ENCODE assay signal across 9 cellular contexts in the genomic region with DNA sequence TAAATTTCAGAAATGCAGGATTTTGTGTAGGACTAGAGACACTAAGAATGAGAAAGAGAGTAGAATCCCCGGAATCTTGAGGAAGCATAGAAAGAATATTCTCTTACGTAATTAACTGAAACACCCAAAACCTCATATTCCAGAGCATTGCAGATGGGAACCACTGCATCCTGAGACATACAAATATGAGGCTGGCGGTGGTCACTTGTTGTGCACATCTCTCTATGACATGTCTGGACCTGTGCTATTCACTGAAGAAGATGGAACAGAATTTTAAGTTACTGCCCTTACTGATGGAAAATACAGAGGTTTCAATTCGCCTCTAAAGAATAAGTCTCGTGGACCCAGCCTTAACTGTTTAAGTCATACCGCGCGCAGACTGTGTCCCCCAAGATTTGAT. TPM values are rescaled to one million over a fixed set of nuclear protein-coding genes. Genes with fewer than 3 reads are reported as not detected.
A peak's percentile ranks its signal among the peaks of the same experiment; 100 is the strongest.
DNase-seq lines count a peak whose midpoint lies in the region; ATAC-seq and TF ChIP-seq lines count a peak whose summit lies in the region.
"Had no signal": no experiment of that assay in that cellular context is flagged by ENCODE, and none has a peak within 500 bp of the region (broad histone marks: within the 10 kb centered on the region; RNA-seq: fewer than 3 reads in every experiment).

No MANE protein-coding gene starts in this region.

- intact Hi-C loops in activated CD4-positive, alpha-beta memory T cell treated with anti-CD3 and anti-CD28 coated beads for 36 hours (cut with micrococcal nuclease): loop anchor here (2.0 to 10.0 kb wide), 3 partner anchors 62 to 174 kb away; no protein-coding TSS in a partner anchor

- ATAC-seq in activated CD8-positive, alpha-beta memory T cell treated with anti-CD3 and anti-CD28 coated beads, Interleukin-2, amount 10 ng/mL, durations not matched to agents 7 days and 5 days: no peak
- ATAC-seq in thoracic aorta (ENCODE audit: insufficient number of reproducible peaks, low FRiP score, low read depth) (no peak), HG02981 (IDR thresholded peaks at IDR 0.05; ENCODE audit: unreplicated experiment) (no peak), GM18867 (IDR thresholded peaks at IDR 0.05; ENCODE audit: unreplicated experiment) (no peak), GM18502 (IDR thresholded peaks at IDR 0.05; ENCODE audit: poor library complexity, unreplicated experiment) (no peak)

- H3K36me3 ChIP-seq in iPS-20b (ENCODE audit: insufficient read depth, low read depth, low read length) (0 out of 2 replicates have a peak, but pooled peaks cover 6% of the 10 kb centered on the region), thoracic aorta (no peaks in the 10 kb centered on the region)

- H3K4me3 ChIP-seq in iPS-20b (ENCODE audit: low read length) (peak overlapping the region; percentile 68), thoracic aorta (peak overlapping the region; percentile 84)

- no peaks in the 10 kb centered on the region for H3K9me3 ChIP-seq in iPS-20b (ENCODE audit: insufficient read depth, low read depth, low read length)
- no peaks in the 10 kb centered on the region for H3K9me3 ChIP-seq in thoracic aorta

- H3K9me3 Mint-ChIP-seq in activated CD8-positive, alpha-beta memory T cell treated with anti-CD3 and anti-CD28 coated beads, Interleukin-2, amount 10 ng/mL, durations not matched to agents 7 days and 5 days (ENCODE audit: low read depth): no peaks in the 10 kb centered on the region
- H3K9me3 Mint-ChIP-seq in activated CD4-positive, alpha-beta memory T cell treated with anti-CD3 and anti-CD28 coated beads for 36 hours: no peaks in the 10 kb centered on the region

- POLR2A ChIA-PET in activated CD4-positive, alpha-beta memory T cell treated with anti-CD3 and anti-CD28 coated beads for 36 hours (lab: Charles Lee): interaction anchor here (1.0 to 2.5 kb wide), 8 partner anchors 8 to 175 kb away, joined by 3 to 40 read pairs (median 8); no protein-coding TSS in a partner anchor

- H3K27ac ChIP-seq in iPS-20b (ENCODE audit: low read length) (no peak overlapping the region), thoracic aorta (peak overlapping the region; percentile 77 to 81)

- H3K4me3 Mint-ChIP-seq in activated CD8-positive, alpha-beta memory T cell treated with anti-CD3 and anti-CD28 coated beads, Interleukin-2, amount 10 ng/mL, durations not matched to agents 7 days and 5 days: peak overlapping the region; percentile 99
- H3K4me3 Mint-ChIP-seq in activated CD4-positive, alpha-beta memory T cell treated with anti-CD3 and anti-CD28 coated beads for 36 hours: peak overlapping the region; percentile 99

- no peak for DNase-seq in activated CD8-positive, alpha-beta memory T cell treated with anti-CD3 and anti-CD28 coated beads, Interleukin-2, amount 10 ng/mL, durations not matched to agents 7 days and 5 days
- DNase-seq in activated CD8-positive, alpha-beta memory T cell treated with anti-CD3 and anti-CD28 coated beads for 24 hours: no peak
- no peak for DNase-seq in activated CD4-positive, alpha-beta memory T cell treated with anti-CD3 and anti-CD28 coated beads for 36 hours
- DNase-seq in thoracic aorta (ENCODE audit: low spot score): no peak
- DNase-seq: small intestine had no signal

- no peaks in the 10 kb centered on the region for H3K27me3 Mint-ChIP-seq in activated CD8-positive, alpha-beta memory T cell treated with anti-CD3 and anti-CD28 coated beads, Interleukin-2, amount 10 ng/mL, durations not matched to agents 7 days and 5 days
- H3K27me3 Mint-ChIP-seq in activated CD4-positive, alpha-beta memory T cell treated with anti-CD3 and anti-CD28 coated beads for 36 hours: no peaks in the 10 kb centered on the region

- peaks cover 23% of the 10 kb centered on the region for H3K36me3 Mint-ChIP-seq in activated CD8-positive, alpha-beta memory T cell treated with anti-CD3 and anti-CD28 coated beads, Interleukin-2, amount 10 ng/mL, durations not matched to agents 7 days and 5 days
- H3K36me3 Mint-ChIP-seq in activated CD4-positive, alpha-beta memory T cell treated with anti-CD3 and anti-CD28 coated beads for 36 hours: peaks cover 16% of the 10 kb centered on the region

- H3K4me1 ChIP-seq in iPS-20b (ENCODE audit: insufficient read depth, low read length) (no peaks in the 10 kb centered on the region), thoracic aorta (ENCODE audit: control insufficient read depth in 1 of 2, low read depth in 2 of 2) (peaks cover 6 to 16% of the 10 kb centered on the region in 2 donors)

- H3K27ac Mint-ChIP-seq in activated CD8-positive, alpha-beta memory T cell treated with anti-CD3 and anti-CD28 coated beads, Interleukin-2, amount 10 ng/mL, durations not matched to agents 7 days and 5 days: peak overlapping the region; percentile 98
- H3K27ac Mint-ChIP-seq in activated CD4-positive, alpha-beta memory T cell treated with anti-CD3 and anti-CD28 coated beads for 36 hours: peak overlapping the region; percentile 96

- H3K9ac ChIP-seq in iPS-20b (ENCODE audit: low read depth, low read length): peak overlapping the region; percentile 66; the same call in 1 of the 2 replicates

- CTCF ChIA-PET in activated CD8-positive, alpha-beta memory T cell treated with anti-CD3 and anti-CD28 coated beads, Interleukin-2, amount 10 ng/mL, durations not matched to agents 7 days and 5 days (lab: Charles Lee): interaction anchor here (0.9 to 1.4 kb wide), 6 partner anchors 9 to 312 kb away, joined by 3 to 9 read pairs (median 4); no protein-coding TSS in a partner anchor
- CTCF ChIA-PET in activated CD4-positive, alpha-beta memory T cell treated with anti-CD3 and anti-CD28 coated beads for 36 hours (lab: Charles Lee): interaction anchor here (0.5 to 2.0 kb wide), 5 partner anchors 9 to 312 kb away, joined by 3 to 8 read pairs (median 5); no protein-coding TSS in a partner anchor

- peaks cover 34% of the 10 kb centered on the region for H3K4me1 Mint-ChIP-seq in activated CD8-positive, alpha-beta memory T cell treated with anti-CD3 and anti-CD28 coated beads, Interleukin-2, amount 10 ng/mL, durations not matched to agents 7 days and 5 days
- H3K4me1 Mint-ChIP-seq in activated CD4-positive, alpha-beta memory T cell treated with anti-CD3 and anti-CD28 coated beads for 36 hours (ENCODE audit: low read depth): peaks cover 25% of the 10 kb centered on the region

- no peak for TF ChIP-seq CTCF in thoracic aorta (IDR thresholded peaks at IDR 0.05)

- H3K27me3 ChIP-seq in iPS-20b (ENCODE audit: insufficient read depth, low read length) (no peaks in the 10 kb centered on the region; the same call in 1 of the 2 replicates), thoracic aorta (replicated peaks; ENCODE audit: insufficient read depth) (no peaks in the 10 kb centered on the region)

RNA-seq across cellular contexts. Expression of a gene that starts 0.8 kb away (rescaled TPM):
- total RNA-seq in activated CD8-positive, alpha-beta memory T cell treated with anti-CD3 and anti-CD28 coated beads, Interleukin-2, amount 10 ng/mL, durations not matched to agents 7 days and 5 days: 10 to 100 TPM; 61.3 to 65.0 TPM
- 10 to 100 TPM; 64.0 to 66.0 TPM for total RNA-seq in activated CD4-positive, alpha-beta memory T cell treated with anti-CD3 and anti-CD28 coated beads for 36 hours
- total RNA-seq in thoracic aorta: 10 to 100 TPM; 14.6 to 15.4 TPM

RNA-seq across cellular contexts. Expression of a gene that starts 1.4 kb away (rescaled TPM):
- under 1 TPM; 0.28 to 0.35 TPM for total RNA-seq in activated CD8-positive, alpha-beta memory T cell treated with anti-CD3 and anti-CD28 coated beads, Interleukin-2, amount 10 ng/mL, durations not matched to agents 7 days and 5 days
- total RNA-seq in activated CD4-positive, alpha-beta memory T cell treated with anti-CD3 and anti-CD28 coated beads for 36 hours: under 1 TPM; 0.14 to 0.17 TPM
- under 1 TPM in 1 of 2 donors, not detected in 1; 0.92 TPM for total RNA-seq in thoracic aorta
